12 cellular contexts compared by ENCODE assay signal in the genomic region with DNA sequence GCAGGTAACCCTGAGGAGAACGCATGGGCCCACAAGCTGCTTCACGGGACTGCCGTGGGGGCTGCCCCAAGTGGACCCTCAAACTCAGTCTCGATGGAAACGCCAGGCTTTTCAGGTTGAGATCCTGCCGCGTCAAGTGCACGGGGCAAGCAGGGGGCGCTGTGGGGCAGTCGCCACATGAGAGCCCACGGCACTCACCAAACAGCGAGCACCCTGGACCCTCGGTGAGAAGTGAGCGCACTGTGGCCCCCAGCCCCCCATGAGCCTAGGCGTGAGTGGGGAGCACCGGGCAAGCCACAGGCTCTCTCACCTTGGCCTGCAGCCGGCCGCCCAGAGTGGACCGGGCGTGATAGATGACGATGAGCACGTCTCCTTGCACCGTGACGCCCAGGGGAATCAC. TPM values are rescaled to one million over a fixed set of nuclear protein-coding genes. Genes with fewer than 3 reads are reported as not detected.
DNase-seq lines count a peak whose midpoint lies in the region; TF ChIP-seq lines count a peak whose summit lies in the region.
"Had no signal": no experiment of that assay in that cellular context is flagged by ENCODE, and none has a peak within 500 bp of the region (broad histone marks: within the 10 kb centered on the region; RNA-seq: fewer than 3 reads in every experiment).

No MANE protein-coding gene starts in this region.

- H3K27me3 ChIP-seq in WERI-Rb-1 (ENCODE audit: insufficient read depth, low read depth, severe bottlenecking) = no peaks in the 10 kb centered on the region
- H3K27me3 ChIP-seq in hepatocyte = no peaks in the 10 kb centered on the region
- H3K27me3 ChIP-seq in spleen (replicated peaks in 1 of 7) = no peaks in the 10 kb centered on the region
- H3K27me3 ChIP-seq: testis had no signal

- H3K79me2 ChIP-seq in hepatocyte = no peaks in the 10 kb centered on the region

- peak; percentile 3 for TF ChIP-seq CTCF in AG04449 (IDR thresholded peaks at IDR 0.05; ENCODE audit: insufficient read depth, low read length, missing control alignments)
- peak; percentile 10 for TF ChIP-seq CTCF in GM12865 (IDR thresholded peaks at IDR 0.05; ENCODE audit: insufficient read depth, low read depth, low read length, missing control alignments)
- TF ChIP-seq CTCF in WERI-Rb-1 (IDR thresholded peaks at IDR 0.05; ENCODE audit: low read depth, low read length) = peak; percentile 64
- TF ChIP-seq CTCF in hepatocyte (IDR thresholded peaks at IDR 0.05; ENCODE audit: poor library complexity) = peak; percentile 8
- peak in 3 of 11 experiments; percentile 14 to 28 (median 20) for TF ChIP-seq CTCF in spleen (IDR thresholded peaks at IDR 0.05 in 8 of 11, conservative IDR thresholded peaks at IDR 0.05 in 3 of 11)

- intact Hi-C loops in spleen (cut with DNase I; ENCODE audit: low total_unique reads) = no loop called here

- H3K4me3 ChIP-seq in AG04449 (ENCODE audit: low read depth, low read length) (no peak overlapping the region), GM12865 (ENCODE audit: low read depth, low read length) (no peak overlapping the region), WERI-Rb-1 (ENCODE audit: low read depth, low read length) (no peak overlapping the region), hepatocyte (no peak overlapping the region), spleen (no peak overlapping the region)
- H3K4me3 ChIP-seq: testis had no signal

- peaks cover 67% of the 10 kb centered on the region for H3K36me3 ChIP-seq in WERI-Rb-1
- H3K36me3 ChIP-seq in hepatocyte (replicated peaks; ENCODE audit: insufficient read depth, low read depth) = no peaks in the 10 kb centered on the region
- H3K36me3 ChIP-seq in spleen = peaks cover 8 to 100% (median 91%) of the 10 kb centered on the region in 6 donors

- H2AFZ ChIP-seq in hepatocyte = no peak overlapping the region

- 95% methylated on average over 24 of the region's 24 CpGs for WGBS in hepatocyte (ENCODE audit: low lambda C conversion rate, missing lambda C conversion rate)
- WGBS in spleen, 5 donors = 93 to 96% (median 95%) methylated on average over 24 of the region's 24 CpGs

- H4K20me1 ChIP-seq in hepatocyte (ENCODE audit: insufficient read depth, poor library complexity, severe bottlenecking) = no peaks in the 10 kb centered on the region

- H3K9me2 ChIP-seq in hepatocyte (replicated peaks; ENCODE audit: insufficient read depth) = no peaks in the 10 kb centered on the region

- CTCF ChIA-PET in AG04449 (lab: Yijun Ruan, JAX) = interaction anchor here (1.2 to 1.6 kb wide), 2 partner anchors 13 to 134 kb away, joined by 3 to 4 read pairs; no protein-coding TSS in a partner anchor

- no peak overlapping the region for H3K27ac ChIP-seq in WERI-Rb-1
- no peak overlapping the region for H3K27ac ChIP-seq in hepatocyte
- H3K27ac ChIP-seq in spleen = no peak overlapping the region
- H3K27ac ChIP-seq: testis had no signal

- H3K4me1 ChIP-seq in hepatocyte (ENCODE audit: insufficient read depth) (no peaks in the 10 kb centered on the region), spleen (peaks cover 0 to 17% (median 0%) of the 10 kb centered on the region in 6 donors)
- H3K4me1 ChIP-seq: testis had no signal

- POLR2A ChIA-PET in AG04449 (lab: Yijun Ruan, JAX) = no interaction called here

- no peak for TF ChIP-seq POLR2A in spleen (IDR thresholded peaks at IDR 0.05)

- H3K4me2 ChIP-seq in hepatocyte = no peak overlapping the region

- no peak for DNase-seq in AG04449 (ENCODE audit: low read depth, low spot score)
- no peak for DNase-seq in GM12865 (ENCODE audit: low read depth)
- peak; percentile 29 for DNase-seq in WERI-Rb-1
- no peak for DNase-seq in hepatocyte (ENCODE audit: low spot score)
- no peak for DNase-seq in activated CD8-positive, alpha-beta memory T cell treated with anti-CD3 and anti-CD28 coated beads for 24 hours
- DNase-seq in NCI-H446 (lab: John Stamatoyannopoulos, UW) = no peak
- DNase-seq in NCI-H2081 (lab: John Stamatoyannopoulos, UW) = no peak
- DNase-seq in spleen = no peak
- DNase-seq: activated T-cell treated with anti-CD3 and anti-CD28 coated beads for 4 hours; CD4-positive, alpha-beta T cell; NCI-H1105; testis had no signal

- no peaks in the 10 kb centered on the region for H3K9me3 ChIP-seq in WERI-Rb-1 (ENCODE audit: severe bottlenecking)
- no peaks in the 10 kb centered on the region for H3K9me3 ChIP-seq in hepatocyte (ENCODE audit: low read depth)
- H3K9me3 ChIP-seq in spleen = no peaks in the 10 kb centered on the region
- H3K9me3 ChIP-seq: testis had no signal

RNA-seq across cellular contexts. Expression of a gene that starts 50.9 kb away (rescaled TPM):
- total RNA-seq in hepatocyte (0.16 and 0.30 TPM in 2 replicates), spleen (10 to 100 TPM in 4 of 7 donors, 1 to 10 TPM in 3; 1.3 to 20.7 (median 12.4) TPM)
- polyA plus RNA-seq in hepatocyte (1.6 and 2.0 TPM in 2 replicates), spleen (10 to 100 TPM in 2 of 3 donors, 1 to 10 TPM in 1; 5.1 to 12.3 (median 10.7) TPM)

RNA-seq across cellular contexts. Expression of a gene that starts 55.3 kb away (rescaled TPM):
- total RNA-seq in hepatocyte = 56.3 and 87.1 TPM in 2 replicates
- 84.9 and 88.4 TPM in 2 replicates for polyA plus RNA-seq in hepatocyte
- 100 to 1,000 TPM; 154 to 212 (median 179) TPM for total RNA-seq in spleen
- 100 to 1,000 TPM; 112 to 249 (median 203) TPM for polyA plus RNA-seq in spleen

RNA-seq across cellular contexts. Expression of a gene that starts 55.5 kb away (rescaled TPM):
- total RNA-seq in hepatocyte (14.8 and 15.5 TPM in 2 replicates), spleen (10 to 100 TPM; 38.2 to 76.8 (median 56.6) TPM)
- polyA plus RNA-seq in hepatocyte (31.4 and 49.7 TPM in 2 replicates), spleen (10 to 100 TPM; 59.4 to 83.9 (median 78.6) TPM)
